Comparison of ENCODE assay signal across 19 cellular contexts in genomic region chrX:22357621-22358020, GRCh38.
"Had no signal": no experiment of that assay in that cellular context is flagged by ENCODE, and none has a peak within 500 bp of the region (broad histone marks: within the 10 kb centered on the region; RNA-seq: fewer than 3 reads in every experiment).

No MANE protein-coding gene starts in this region.

- ATAC-seq: naive thymus-derived CD4-positive, alpha-beta T cell; sciatic nerve had no signal

- H3K27me3 Mint-ChIP-seq: naive thymus-derived CD4-positive, alpha-beta T cell had no signal

- DNase-seq: effector memory CD4-positive, alpha-beta T cell; esophagus squamous epithelium; foreskin melanocyte; head of caudate nucleus; kidney glomerular epithelial cell; mesendoderm; naive thymus-derived CD4-positive, alpha-beta T cell; posterior cingulate gyrus; stimulated activated CD4-positive, alpha-beta T cell treated with anti-CD3 and anti-CD28 coated beads, Interleukin-12 subunit alpha, Interleukin-12 subunit beta, amount 100 ng/mL, for 4 hours; stimulated activated naive CD4-positive, alpha-beta T cell; stomach; substantia nigra; trophoblast cell had no signal

- H3K36me3 Mint-ChIP-seq: naive thymus-derived CD4-positive, alpha-beta T cell had no signal

- H3K27ac ChIP-seq: esophagus squamous epithelium, hepatocyte, neutrophil, skin epidermis, stomach, thoracic aorta had no signal

- H3K4me1 Mint-ChIP-seq: naive thymus-derived CD4-positive, alpha-beta T cell had no signal

- FAIRE-seq: islet of Langerhans had no signal

- H3K36me3 ChIP-seq: esophagus squamous epithelium, neutrophil, stomach, thoracic aorta had no signal

- H3K4me1 ChIP-seq: esophagus squamous epithelium, stomach had no signal

- H3K4me3 Mint-ChIP-seq: naive thymus-derived CD4-positive, alpha-beta T cell had no signal

- H3K4me2 ChIP-seq: hepatocyte had no signal

- H3K79me2 ChIP-seq: hepatocyte had no signal

- H3K27ac Mint-ChIP-seq: naive thymus-derived CD4-positive, alpha-beta T cell had no signal

- H3K9me3 ChIP-seq: esophagus squamous epithelium, neutrophil, stomach, thoracic aorta had no signal

- H3K4me3 ChIP-seq: esophagus squamous epithelium, hepatocyte, skin epidermis, stomach, thoracic aorta had no signal

- H3K27me3 ChIP-seq: esophagus squamous epithelium, hepatocyte, neutrophil, stomach had no signal

- H2AFZ ChIP-seq: hepatocyte had no signal
